ENCODE assay signal across 8 cellular contexts in the genomic region with DNA sequence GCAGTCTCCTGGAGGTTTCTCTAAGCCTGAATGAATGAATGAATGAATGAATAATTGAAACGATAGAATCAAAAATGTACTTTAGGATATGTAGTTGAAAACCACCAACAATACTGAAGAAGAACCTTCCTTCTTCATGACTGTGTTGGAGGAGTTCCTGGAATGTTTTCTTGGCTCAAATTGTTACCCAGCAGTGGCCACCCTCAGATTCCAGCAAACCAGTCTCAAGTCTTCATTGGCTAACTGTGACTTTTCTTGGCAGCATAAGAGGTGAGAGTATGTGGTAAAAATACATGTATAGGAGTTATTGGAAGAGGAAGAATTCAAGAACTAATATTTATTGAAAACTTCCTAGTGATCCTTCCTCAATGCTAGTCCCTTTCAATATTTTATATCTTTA.
A peak's percentile ranks its signal among the peaks of the same experiment; 100 is the strongest.
DNase-seq lines count a peak whose midpoint lies in the region; TF ChIP-seq lines count a peak whose summit lies in the region.
"Not testable (repeated sequence)": the region's sequence is repeated elsewhere in the genome, so short reads cannot be mapped to it uniquely, and the experiment has no call there.

No MANE protein-coding gene starts in this region.

- not testable (repeated sequence) for TF ChIP-seq EP300 in Ishikawa (IDR thresholded peaks at IDR 0.05; ENCODE audit: borderline replicate concordance)

- TF ChIP-seq CTCF in AG09309 (IDR thresholded peaks at IDR 0.05; ENCODE audit: control insufficient read depth, insufficient read depth, low read depth, low read length, missing control alignments); choroid plexus epithelial cell (conservative IDR thresholded peaks at IDR 0.05; ENCODE audit: low read depth, low read length): not testable (repeated sequence)

- TF ChIP-seq RAD21 in Ishikawa (IDR thresholded peaks at IDR 0.05; ENCODE audit: low read depth) = not testable (repeated sequence)

- not testable (repeated sequence) for H3K4me3 ChIP-seq in AG09309 (ENCODE audit: control insufficient read depth, low read depth, low read length); choroid plexus epithelial cell (ENCODE audit: low read depth, low read length)

- peak; percentile 11 for DNase-seq in AG09309 (ENCODE audit: low read depth)
- peak; percentile 47 for DNase-seq in GM03348 (ENCODE audit: low spot score)
- DNase-seq in amniotic epithelial cell (ENCODE audit: low read depth) = peak; percentile 1
- peak; percentile 35 for DNase-seq in choroid plexus epithelial cell (ENCODE audit: low read depth)
- DNase-seq in fibroblast of peridontal ligament (ENCODE audit: extremely low read depth) = peak; percentile 76
- peak; percentile 16 for DNase-seq in islet precursor cell
- DNase-seq in stromal cell of bone marrow (ENCODE audit: low read depth) = peak; percentile 58

TF ChIP-seq in Ishikawa, 13 proteins besides CTCF, POLR2A, EP300 and RAD21:
- peak; percentile 44; the same call in 1 of the 2 replicates for TF ChIP-seq TEAD4 (IDR thresholded peaks at IDR 0.05)
- peak; percentile 34; the same call in 1 of the 2 replicates for TF ChIP-seq NFIC (IDR thresholded peaks at IDR 0.05)

Comparison
In these comparisons a context has a peak if more than half of its experiments do, and no peak if none do; other contexts are left out.
1. DNase-seq: peak in every context shown above with its lines; median percentile 76 in fibroblast of peridontal ligament; 58 in stromal cell of bone marrow; 47 in GM03348; 35 in choroid plexus epithelial cell; 16 in islet precursor cell; 11 in AG09309; 1 in amniotic epithelial cell.